8 cellular contexts compared by ENCODE assay signal in the genomic region with DNA sequence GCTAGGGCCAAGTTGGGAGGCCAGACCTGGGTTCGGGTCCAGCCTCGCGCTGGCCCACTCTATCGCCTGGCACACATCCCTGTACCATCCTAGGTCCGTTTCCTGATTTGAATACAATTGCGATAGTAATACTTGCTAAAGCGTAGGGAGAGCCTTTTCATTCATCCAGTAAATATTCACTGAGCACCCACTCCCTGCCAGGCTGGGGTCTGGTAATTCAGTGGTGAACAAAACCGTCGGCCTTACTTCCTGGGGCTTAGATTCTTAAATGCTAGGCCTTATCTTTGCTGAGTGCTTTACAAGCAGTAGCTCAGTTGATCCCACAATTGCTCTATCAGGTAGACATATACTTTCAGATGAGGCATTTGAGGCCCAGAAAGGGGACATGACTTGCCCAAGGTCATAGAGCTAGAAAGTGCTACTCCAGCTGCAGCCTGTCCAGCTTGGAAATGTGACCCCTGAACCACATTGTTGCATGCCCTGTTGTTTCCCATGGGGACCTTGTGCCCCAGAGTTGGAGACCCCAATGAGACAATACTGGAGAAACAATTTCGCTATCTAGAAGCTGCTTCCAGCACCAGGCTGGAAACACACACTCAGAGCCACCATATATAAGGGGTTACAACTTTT. TPM values are rescaled to one million over a fixed set of nuclear protein-coding genes. Genes with fewer than 3 reads are reported as not detected.
DNase-seq lines count a peak whose midpoint lies in the region; FAIRE-seq and TF ChIP-seq lines count a peak whose summit lies in the region.

No MANE protein-coding gene starts in this region.

- H3K9me3 ChIP-seq in HAP-1 (no peaks in the 10 kb centered on the region), hepatocyte (ENCODE audit: low read depth) (no peaks in the 10 kb centered on the region), small intestine (ENCODE audit: control insufficient read depth, low read depth) (no peaks in the 10 kb centered on the region)

- TF ChIP-seq CTCF in hepatocyte (IDR thresholded peaks at IDR 0.05; ENCODE audit: poor library complexity): no peak

- CTCF ChIA-PET in activated CD4-positive, alpha-beta memory T cell treated with anti-CD3 and anti-CD28 coated beads for 36 hours (lab: Charles Lee): interaction anchor here (0.5 to 2.0 kb wide), 6 partner anchors 9 to 257 kb away, joined by 3 to 10 read pairs (median 3); no protein-coding TSS in a partner anchor

- peaks cover 7% of the 10 kb centered on the region for H4K20me1 ChIP-seq in hepatocyte (ENCODE audit: insufficient read depth, poor library complexity, severe bottlenecking)

- no peaks in the 10 kb centered on the region; the same call in 1 of the 2 replicates for H3K27me3 ChIP-seq in HAP-1 (ENCODE audit: low read depth)
- no peaks in the 10 kb centered on the region for H3K27me3 ChIP-seq in hepatocyte
- H3K27me3 ChIP-seq in small intestine (ENCODE audit: control insufficient read depth in 2 of 2, insufficient read depth in 2 of 2, low read length in 2 of 2): no peaks in the 10 kb centered on the region

- H3K9me3 Mint-ChIP-seq in activated CD4-positive, alpha-beta memory T cell treated with anti-CD3 and anti-CD28 coated beads for 36 hours: no peaks in the 10 kb centered on the region

- H3K9me2 ChIP-seq in hepatocyte (replicated peaks; ENCODE audit: insufficient read depth): no peaks in the 10 kb centered on the region

- H2AFZ ChIP-seq in hepatocyte: peak overlapping the region; percentile 67

- H3K4me1 ChIP-seq in HAP-1: peaks cover 5% of the 10 kb centered on the region; the same call in 1 of the 2 replicates
- peaks cover 17% of the 10 kb centered on the region for H3K4me1 ChIP-seq in hepatocyte (ENCODE audit: insufficient read depth)
- no peaks in the 10 kb centered on the region for H3K4me1 ChIP-seq in small intestine (ENCODE audit: control insufficient read depth in 2 of 2, insufficient read depth in 1 of 2, low read depth in 1 of 2, low read length in 1 of 2)

- POLR2A ChIA-PET in activated CD4-positive, alpha-beta memory T cell treated with anti-CD3 and anti-CD28 coated beads for 36 hours (lab: Charles Lee): interaction anchor here (0.8 to 2.0 kb wide), 2 partner anchors 63 to 266 kb away, joined by 3 to 5 read pairs; partner anchors contain the start of gene KATNB1

- H3K4me3 ChIP-seq in HAP-1 (peak overlapping the region; percentile 81), hepatocyte (peak overlapping the region; percentile 99), small intestine (ENCODE audit: low read depth in 1 of 2, low read length in 2 of 2) (peak overlapping the region; percentile 78 to 85)

- H3K27ac Mint-ChIP-seq in activated CD4-positive, alpha-beta memory T cell treated with anti-CD3 and anti-CD28 coated beads for 36 hours: peak overlapping the region; percentile 81

- intact Hi-C loops in activated CD4-positive, alpha-beta memory T cell treated with anti-CD3 and anti-CD28 coated beads for 36 hours (cut with micrococcal nuclease): loop anchor here (1.0 to 10.0 kb wide), 6 partner anchors 23 to 267 kb away; partner anchors contain the start of genes CFAP20, KATNB1 and MMP15

- WGBS in hepatocyte (ENCODE audit: low lambda C conversion rate, missing lambda C conversion rate): 38% methylated on average over 10 of the region's 10 CpGs
- 28 to 39% (median 38%) methylated on average over 9 to 10 of the region's 10 CpGs for WGBS in small intestine, 3 donors

- peaks cover 26% of the 10 kb centered on the region for H3K36me3 Mint-ChIP-seq in activated CD4-positive, alpha-beta memory T cell treated with anti-CD3 and anti-CD28 coated beads for 36 hours

- H3K36me3 ChIP-seq in HAP-1 (replicated peaks) (peaks cover 30% of the 10 kb centered on the region), hepatocyte (replicated peaks; ENCODE audit: insufficient read depth, low read depth) (no peaks in the 10 kb centered on the region), small intestine (ENCODE audit: control insufficient read depth in 2 of 2, insufficient read depth in 2 of 2, low read length in 2 of 2) (no peaks in the 10 kb centered on the region)

- FAIRE-seq in small intestine (lab: Jason Lieb, UNC): no peak

- H3K27me3 Mint-ChIP-seq in activated CD4-positive, alpha-beta memory T cell treated with anti-CD3 and anti-CD28 coated beads for 36 hours: no peaks in the 10 kb centered on the region

- peak overlapping the region; percentile 99 for H3K4me2 ChIP-seq in hepatocyte

- peak overlapping the region; percentile 91 for H3K4me3 Mint-ChIP-seq in activated CD4-positive, alpha-beta memory T cell treated with anti-CD3 and anti-CD28 coated beads for 36 hours

- H3K79me2 ChIP-seq in hepatocyte: peaks cover 5% of the 10 kb centered on the region

- in situ Hi-C loops in HAP-1 (cut with MboI; ENCODE audit: low sequenced_read_pairs): no loop called here

- peaks cover 46% of the 10 kb centered on the region for H3K4me1 Mint-ChIP-seq in activated CD4-positive, alpha-beta memory T cell treated with anti-CD3 and anti-CD28 coated beads for 36 hours (ENCODE audit: low read depth)

- no peak overlapping the region for H3K27ac ChIP-seq in hepatocyte
- H3K27ac ChIP-seq in small intestine (ENCODE audit: low read depth in 1 of 2, low read length in 1 of 2): no peak overlapping the region

- DNase-seq in HAP-1 (ENCODE audit: low spot score in 2 of 2) (no peak), hepatocyte (ENCODE audit: low spot score) (no peak), small intestine (no peak), NCI-H1436 (lab: John Stamatoyannopoulos, UW) (no peak), KG1 (lab: John Stamatoyannopoulos, UW) (no peak), SK-N-DZ (ENCODE audit: low spot score) (no peak), hippocampal formation (lab: John Stamatoyannopoulos, UW) (no peak)
- no peak for DNase-seq in activated CD4-positive, alpha-beta memory T cell treated with anti-CD3 and anti-CD28 coated beads for 36 hours

RNA-seq across cellular contexts. Expression of gene USB1, which starts 0.7 kb away (rescaled TPM):
- total RNA-seq in activated CD4-positive, alpha-beta memory T cell treated with anti-CD3 and anti-CD28 coated beads for 36 hours: 10 to 100 TPM; 42.2 to 46.0 TPM
- 17.6 and 18.2 TPM in 2 replicates for total RNA-seq in hepatocyte
- polyA plus RNA-seq in hepatocyte (45.3 and 47.7 TPM in 2 replicates), small intestine (10 to 100 TPM; 21.7 to 26.5 (median 26.2) TPM)
- 23.5 and 46.4 TPM in 2 replicates for polyA plus RNA-seq in SK-N-DZ (2014; cell fraction: cytosol; rRNA removed)
- polyA plus RNA-seq in SK-N-DZ (2014; cell fraction: nucleus; rRNA removed): 23.2 and 30.8 TPM in 2 replicates

RNA-seq across cellular contexts. Expression of gene ZNF319, which starts 1.4 kb away (rescaled TPM):
- total RNA-seq in activated CD4-positive, alpha-beta memory T cell treated with anti-CD3 and anti-CD28 coated beads for 36 hours: 1 to 10 TPM; 6.5 to 8.1 TPM
- total RNA-seq in hepatocyte: 4.0 and 5.3 TPM in 2 replicates
- polyA plus RNA-seq in hepatocyte (5.2 and 8.3 TPM in 2 replicates), small intestine (1 to 10 TPM; 2.2 to 4.0 (median 2.4) TPM)
- polyA plus RNA-seq in SK-N-DZ (2014; cell fraction: cytosol; rRNA removed): 4.3 and 5.6 TPM in 2 replicates
- polyA plus RNA-seq in SK-N-DZ (2014; cell fraction: nucleus; rRNA removed): 3.1 and 9.4 TPM in 2 replicates

RNA-seq across cellular contexts. Expression of gene MMP15, which starts 23.7 kb away (rescaled TPM):
- under 1 TPM; 0.46 to 0.71 TPM for total RNA-seq in activated CD4-positive, alpha-beta memory T cell treated with anti-CD3 and anti-CD28 coated beads for 36 hours
- total RNA-seq in hepatocyte: 34.2 and 39.0 TPM in 2 replicates
- polyA plus RNA-seq in hepatocyte: 56.1 and 63.4 TPM in 2 replicates
- polyA plus RNA-seq in small intestine: 10 to 100 TPM; 38.2 to 67.3 (median 47.2) TPM
- polyA plus RNA-seq in SK-N-DZ (2014; cell fraction: cytosol; rRNA removed): 31.2 and 34.2 TPM in 2 replicates
- polyA plus RNA-seq in SK-N-DZ (2014; cell fraction: nucleus; rRNA removed): 19.1 and 20.4 TPM in 2 replicates

RNA-seq across cellular contexts. Expression of gene CNGB1, which starts 31.0 kb away (rescaled TPM):
- not detected for total RNA-seq in activated CD4-positive, alpha-beta memory T cell treated with anti-CD3 and anti-CD28 coated beads for 36 hours
- not detected in 2 replicates for total RNA-seq in hepatocyte
- not detected in 2 replicates for polyA plus RNA-seq in hepatocyte
- 1 to 10 TPM in 1 of 3 donors, not detected in 2; 1.7 TPM for polyA plus RNA-seq in small intestine
- 17.7 and 23.2 TPM in 2 replicates for polyA plus RNA-seq in SK-N-DZ (2014; cell fraction: cytosol; rRNA removed)
- 31.5 and 41.5 TPM in 2 replicates for polyA plus RNA-seq in SK-N-DZ (2014; cell fraction: nucleus; rRNA removed)

Comparison
In these comparisons a context has a peak if more than half of its experiments do, and no peak if none do; other contexts are left out.
1. RNA of gene MMP15, which starts 23.7 kb away (total RNA-seq): 34.2 to 39.0 TPM in hepatocyte; 0.46 to 0.71 TPM in activated CD4-positive, alpha-beta memory T cell treated with anti-CD3 and anti-CD28 coated beads for 36 hours; every median in the first group is over 10 times any median in the second.
2. Peak in every context shown above with its lines, with median percentiles within 50 percentile points of each other: H3K4me3 ChIP-seq.